ENCODE assay signal across 7 cellular contexts in the genomic region with DNA sequence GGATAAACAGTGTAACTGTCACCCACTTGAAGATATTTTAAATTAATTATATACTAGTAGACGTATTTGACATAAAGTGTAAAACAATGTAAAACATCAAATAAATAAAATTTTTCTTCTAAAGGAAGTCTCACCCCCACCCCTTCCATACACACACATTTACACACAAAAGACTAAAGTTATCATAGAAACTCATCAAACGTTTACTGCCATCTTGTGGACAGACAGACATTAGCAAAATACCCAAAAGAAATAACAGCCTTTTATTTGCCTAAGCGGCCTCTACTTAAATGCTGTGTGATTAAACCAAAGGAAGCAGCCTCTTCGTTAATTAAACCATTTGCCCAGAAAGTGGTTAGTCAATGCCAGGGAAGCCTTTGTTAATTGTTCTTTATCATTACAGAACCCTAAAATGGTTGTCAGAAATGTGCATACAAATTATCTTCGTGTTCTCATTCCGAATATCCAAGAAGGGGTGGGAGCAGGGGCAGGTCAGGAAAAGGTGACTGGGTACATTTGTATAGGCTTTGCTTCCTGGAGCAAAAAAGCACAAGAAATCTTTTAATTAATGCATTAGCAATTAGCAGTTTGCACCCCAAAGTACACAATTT.
DNase-seq lines count a peak whose midpoint lies in the region; ATAC-seq, FAIRE-seq and TF ChIP-seq lines count a peak whose summit lies in the region.

No MANE protein-coding gene starts in this region.

- H3K79me2 ChIP-seq in PC-9 (ENCODE audit: low read depth) (no peaks in the 10 kb centered on the region), neural progenitor cell (ENCODE audit: low read depth) (no peaks in the 10 kb centered on the region)

- no peaks in the 10 kb centered on the region for H3K4me1 Mint-ChIP-seq in neural progenitor cell
- H3K4me1 Mint-ChIP-seq in T-helper 17 cell: no peaks in the 10 kb centered on the region

- H3K36me3 Mint-ChIP-seq in neural progenitor cell: peaks cover 5% of the 10 kb centered on the region
- H3K36me3 Mint-ChIP-seq in T-helper 17 cell (ENCODE audit: low read depth): no peaks in the 10 kb centered on the region

- H3K27ac Mint-ChIP-seq in neural progenitor cell: no peak overlapping the region
- no peak overlapping the region for H3K27ac Mint-ChIP-seq in T-helper 17 cell

- H3K4me3 ChIP-seq in PC-9 (no peak overlapping the region), neural progenitor cell (no peak overlapping the region), aorta (ENCODE audit: low read length in 2 of 2) (no peak overlapping the region)

- no peaks in the 10 kb centered on the region for H4K20me1 ChIP-seq in PC-9 (ENCODE audit: insufficient read depth)
- no peaks in the 10 kb centered on the region for H4K20me1 ChIP-seq in neural progenitor cell (ENCODE audit: low read depth)

- CTCF ChIA-PET in PC-9 (lab: Charles Lee): no interaction called here

- POLR2A ChIA-PET in PC-9 (lab: Charles Lee; ENCODE audit: unreplicated experiment): no interaction called here

- H2AFZ ChIP-seq in PC-9 (no peak overlapping the region), neural progenitor cell (replicated peaks) (no peak overlapping the region)

- peak; percentile 96 for FAIRE-seq in endometrium (lab: Jason Lieb, UNC)

- H3K9ac ChIP-seq in neural progenitor cell: no peak overlapping the region

- H3K36me3 ChIP-seq in PC-9 (ENCODE audit: low read depth): no peaks in the 10 kb centered on the region
- no peaks in the 10 kb centered on the region for H3K36me3 ChIP-seq in neural progenitor cell
- H3K36me3 ChIP-seq in aorta (ENCODE audit: control insufficient read depth in 1 of 2, insufficient read depth in 2 of 2, low read length in 1 of 2): no peaks in the 10 kb centered on the region

- ATAC-seq in HG03378 (IDR thresholded peaks at IDR 0.05; ENCODE audit: unreplicated experiment): peak; percentile 68
- no peak for ATAC-seq in aorta (ENCODE audit: low FRiP score)
- no peak for ATAC-seq in T-helper 17 cell

- no peaks in the 10 kb centered on the region for H3K27me3 Mint-ChIP-seq in neural progenitor cell (ENCODE audit: insufficient read depth, low read depth)
- no peaks in the 10 kb centered on the region for H3K27me3 Mint-ChIP-seq in T-helper 17 cell

- 25 to 33% methylated on average over 6 of the region's 6 CpGs for WGBS in aorta, 2 donors

- intact Hi-C loops in PC-9 (cut with micrococcal nuclease; ENCODE audit: unreplicated experiment): loop anchor here (5.0 kb wide), 2 partner anchors 659 to 774 kb away; a partner anchor contains a TSS
- intact Hi-C loops in aorta (cut with DNase I): loop anchor here (1.0 to 2.0 kb wide), 2 partner anchors 660 kb away; no protein-coding TSS in a partner anchor

- H3K9me2 ChIP-seq in PC-9 (ENCODE audit: insufficient read depth): no peaks in the 10 kb centered on the region

- DNase-seq in GM03348 (ENCODE audit: low spot score): peak; percentile 61
- peak in 1 of 2 experiments; percentile 58 for DNase-seq in PC-9
- DNase-seq in neural progenitor cell (ENCODE audit: low spot score): peak; percentile 61
- no peak for DNase-seq in aorta
- no peak for DNase-seq in T-helper 17 cell

- BruUV-seq in PC-9 (replicated peaks; lab: Mats Ljungman, UMichigan): no TSS peak

- H3K9me3 ChIP-seq in PC-9 (ENCODE audit: insufficient read depth, low read depth) (no peaks in the 10 kb centered on the region), neural progenitor cell (ENCODE audit: low read depth) (no peaks in the 10 kb centered on the region), aorta (ENCODE audit: control insufficient read depth, low read length) (no peaks in the 10 kb centered on the region), T-helper 17 cell (ENCODE audit: control insufficient read depth, low read length, poor library complexity, severe bottlenecking) (no peaks in the 10 kb centered on the region)

- TF ChIP-seq CTCF in PC-9 (conservative IDR thresholded peaks at IDR 0.05) (peak; percentile 83), neural progenitor cell (IDR thresholded peaks at IDR 0.05) (peak; percentile 88)

- H3K27me3 ChIP-seq in PC-9 (ENCODE audit: insufficient read depth, low read depth) (no peaks in the 10 kb centered on the region), neural progenitor cell (no peaks in the 10 kb centered on the region), aorta (ENCODE audit: control insufficient read depth in 1 of 2, insufficient read depth in 2 of 2, low read length in 1 of 2) (no peaks in the 10 kb centered on the region)

- no peaks in the 10 kb centered on the region for H3F3A ChIP-seq in PC-9 (ENCODE audit: insufficient read depth, low read depth)
- no peaks in the 10 kb centered on the region for H3F3A ChIP-seq in neural progenitor cell (ENCODE audit: low read depth)

- H3K4me2 ChIP-seq in PC-9 (no peak overlapping the region), neural progenitor cell (no peak overlapping the region)

- H3K27ac ChIP-seq in PC-9 (no peak overlapping the region), neural progenitor cell (no peak overlapping the region), aorta (ENCODE audit: low read depth in 1 of 2, low read length in 2 of 2) (no peak overlapping the region)

- peaks cover 2% of the 10 kb centered on the region for H3K9me3 Mint-ChIP-seq in neural progenitor cell

- H3K4me1 ChIP-seq in PC-9 (replicated peaks; ENCODE audit: insufficient read depth) (no peaks in the 10 kb centered on the region), neural progenitor cell (peaks cover 12% of the 10 kb centered on the region), aorta (ENCODE audit: control insufficient read depth in 1 of 2, insufficient read depth in 2 of 2, low read length in 2 of 2) (no peaks in the 10 kb centered on the region)

- H3K4me3 Mint-ChIP-seq in neural progenitor cell (no peak overlapping the region), T-helper 17 cell (no peak overlapping the region)

Comparison
In these comparisons a context has a peak if more than half of its experiments do, and no peak if none do; other contexts are left out.
1. DNase-seq: peak in GM03348 (single experiment) and neural progenitor cell (single experiment); none in aorta (0 of 2) and T-helper 17 cell (0 of 3).